In the genomic region with DNA sequence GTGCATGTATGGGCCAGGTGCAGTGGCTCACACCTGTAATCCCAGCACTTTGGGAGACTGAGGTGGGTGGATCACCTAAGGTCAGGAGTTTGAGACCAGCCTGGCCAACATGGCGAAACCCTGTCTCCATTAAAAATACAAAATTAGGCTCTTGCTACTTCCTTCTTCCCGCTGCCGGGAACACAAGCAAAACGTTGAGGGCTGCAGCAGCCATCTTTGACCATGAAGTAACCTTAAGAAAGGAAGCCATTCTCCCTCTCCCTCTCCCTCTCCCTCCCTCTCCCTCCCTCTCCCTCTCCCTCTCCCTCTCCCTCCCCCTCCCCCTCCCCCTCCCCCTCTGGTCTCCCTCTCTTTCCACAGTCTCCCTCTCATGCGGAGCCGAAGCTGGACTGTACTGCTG, we compare ENCODE assay signal across 2 cellular contexts.
TF ChIP-seq lines count a peak whose summit lies in the region.

No MANE protein-coding gene starts in this region.

TF ChIP-seq in K562, 482 proteins besides CTCF, POLR2A, EP300 and RAD21:
- peak in 1 of 2 experiments; percentile 68; a peak in 1 of 4 replicates for TF ChIP-seq KDM1A (IDR thresholded peaks at IDR 0.05)

TF ChIP-seq in HepG2, 621 proteins besides CTCF, POLR2A, EP300 and RAD21:
- TF ChIP-seq HNRNPK (IDR thresholded peaks at IDR 0.05; ENCODE audit: low read depth, low read length, poor library complexity, severe bottlenecking), result peak; percentile 66
